Comparison of ENCODE assay signal across 8 cellular contexts in the genomic region with DNA sequence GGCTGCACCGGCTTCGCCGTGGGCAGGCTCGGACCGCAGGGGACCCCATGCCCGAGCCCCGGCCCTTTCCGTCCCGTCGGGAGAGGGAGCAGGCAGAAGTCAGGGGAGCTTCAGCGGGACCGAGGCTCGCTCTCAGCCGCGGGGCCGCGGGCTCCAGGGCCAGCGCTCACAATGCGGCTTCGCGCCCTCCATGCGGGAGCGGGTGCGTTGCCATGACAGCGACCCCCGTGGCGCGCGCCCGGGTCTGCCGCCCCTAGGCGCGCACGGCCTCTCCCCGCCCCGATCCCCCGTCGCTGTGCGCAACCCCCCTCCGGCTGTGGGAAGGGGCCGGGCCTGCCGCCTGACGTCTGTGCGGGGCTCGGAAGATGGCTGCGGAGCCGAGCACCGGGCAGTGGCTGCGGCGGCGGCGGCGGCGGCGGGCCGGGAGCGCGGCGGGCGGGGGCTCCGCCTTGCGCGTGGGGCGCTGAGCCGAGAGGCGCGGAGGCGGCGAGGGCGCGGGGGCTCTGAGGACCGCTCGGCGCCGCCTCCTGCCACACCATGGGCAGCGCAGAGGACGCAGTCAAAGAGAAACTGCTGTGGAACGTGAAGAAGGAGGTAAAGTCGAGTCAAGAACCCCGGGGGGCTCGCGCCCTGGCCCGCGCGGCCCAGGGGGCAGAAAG. TPM values are rescaled to one million over a fixed set of nuclear protein-coding genes. Genes with fewer than 3 reads are reported as not detected.
DNase-seq lines count a peak whose midpoint lies in the region; ATAC-seq and TF ChIP-seq lines count a peak whose summit lies in the region.

A gene with protein sequence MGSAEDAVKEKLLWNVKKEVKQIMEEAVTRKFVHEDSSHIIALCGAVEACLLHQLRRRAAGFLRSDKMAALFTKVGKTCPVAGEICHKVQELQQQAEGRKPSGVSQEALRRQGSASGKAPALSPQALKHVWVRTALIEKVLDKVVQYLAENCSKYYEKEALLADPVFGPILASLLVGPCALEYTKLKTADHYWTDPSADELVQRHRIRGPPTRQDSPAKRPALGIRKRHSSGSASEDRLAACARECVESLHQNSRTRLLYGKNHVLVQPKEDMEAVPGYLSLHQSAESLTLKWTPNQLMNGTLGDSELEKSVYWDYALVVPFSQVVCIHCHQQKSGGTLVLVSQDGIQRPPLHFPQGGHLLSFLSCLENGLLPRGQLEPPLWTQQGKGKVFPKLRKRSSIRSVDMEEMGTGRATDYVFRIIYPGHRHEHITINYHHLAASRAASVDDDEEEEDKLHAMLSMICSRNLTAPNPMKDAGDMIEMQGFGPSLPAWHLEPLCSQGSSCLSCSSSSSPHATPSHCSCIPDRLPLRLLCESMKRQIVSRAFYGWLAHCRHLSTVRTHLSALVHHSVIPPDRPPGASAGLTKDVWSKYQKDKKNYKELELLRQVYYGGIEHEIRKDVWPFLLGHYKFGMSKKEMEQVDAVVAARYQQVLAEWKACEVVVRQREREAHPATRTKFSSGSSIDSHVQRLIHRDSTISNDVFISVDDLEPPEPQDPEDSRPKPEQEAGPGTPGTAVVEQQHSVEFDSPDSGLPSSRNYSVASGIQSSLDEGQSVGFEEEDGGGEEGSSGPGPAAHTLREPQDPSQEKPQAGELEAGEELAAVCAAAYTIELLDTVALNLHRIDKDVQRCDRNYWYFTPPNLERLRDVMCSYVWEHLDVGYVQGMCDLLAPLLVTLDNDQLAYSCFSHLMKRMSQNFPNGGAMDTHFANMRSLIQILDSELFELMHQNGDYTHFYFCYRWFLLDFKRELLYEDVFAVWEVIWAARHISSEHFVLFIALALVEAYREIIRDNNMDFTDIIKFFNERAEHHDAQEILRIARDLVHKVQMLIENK (plus strand): TSS at position 350 of the 659 bp plus-strand sequence. CDS start 188 bp downstream, at position 538.

- H3K27ac ChIP-seq in KOPT-K1 (ENCODE audit: low read depth, low read length, poor library complexity, severe bottlenecking) (peak within 1 kb of the TSS; percentile 80), angular gyrus (ENCODE audit: low read depth, low read length) (peak within 1 kb of the TSS; percentile 75), right atrium auricular region (peak within 1 kb of the TSS; percentile 86 to 87), aorta (ENCODE audit: low read depth in 1 of 2, low read length in 2 of 2) (peak within 1 kb of the TSS in 1 of 2 donors; percentile 68)

- TF ChIP-seq CTCF in right atrium auricular region (IDR thresholded peaks at IDR 0.05), result no peak

- H3K4me3 ChIP-seq in right atrium auricular region (peak within 1 kb of the TSS; percentile 65 to 91), aorta (ENCODE audit: low read length in 2 of 2) (peak within 1 kb of the TSS; percentile 92 to 96)

- H3K27me3 ChIP-seq in right atrium auricular region (no peaks in the 10 kb centered on the region), aorta (ENCODE audit: control insufficient read depth in 1 of 2, insufficient read depth in 2 of 2, low read length in 1 of 2) (no peaks in the 10 kb centered on the region)

- 0 to 1% methylated on average over 76 to 85 of the region's 85 CpGs for WGBS in aorta, 2 donors

- intact Hi-C loops in T-helper 2 cell treated with Interferon-gamma antibody and Interleukin-4, amounts not matched to agents 100 ng/mL and 5 ng/mL, for 36 hours (cut with micrococcal nuclease), result loop anchor here (2.0 kb wide), 4 partner anchors 34 to 282 kb away; partner anchors contain the start of genes HIC1, MNT, SMG6 and SRR
- intact Hi-C loops in aorta (cut with DNase I), result loop anchor here (5.0 to 10.0 kb wide), 2 partner anchors 55 to 78 kb away; no protein-coding TSS in a partner anchor

- H3K4me1 ChIP-seq in right atrium auricular region (peaks cover 0 to 24% of the 10 kb centered on the region in 2 donors), aorta (ENCODE audit: control insufficient read depth in 1 of 2, insufficient read depth in 2 of 2, low read length in 2 of 2) (no peaks in the 10 kb centered on the region)

- DNase-seq in NCI-H187 (lab: John Stamatoyannopoulos, UW) (peak; percentile 12 to 20), NCI-H187 treated with DMSO at 0.1 percent for 48 hours (lab: John Stamatoyannopoulos, UW) (no peak), right atrium auricular region (ENCODE audit: low spot score) (no peak), putamen (ENCODE audit: low spot score) (peak; percentile 64), aorta (peak; percentile 79 to 89)

- H3K9me3 ChIP-seq in KOPT-K1 (ENCODE audit: insufficient read depth, low read length, poor library complexity, severe bottlenecking) (no peaks in the 10 kb centered on the region), right atrium auricular region (no peaks in the 10 kb centered on the region), aorta (ENCODE audit: control insufficient read depth, low read length) (no peaks in the 10 kb centered on the region)

- peak; percentile 75 for ATAC-seq in aorta (ENCODE audit: low FRiP score)

- H3K36me3 ChIP-seq in KOPT-K1 (ENCODE audit: insufficient read depth, low read length), result peaks cover 49% of the 10 kb centered on the region
- peaks cover 34% of the 10 kb centered on the region for H3K36me3 ChIP-seq in right atrium auricular region
- peaks cover 0 to 1% of the 10 kb centered on the region in 2 donors for H3K36me3 ChIP-seq in aorta (ENCODE audit: control insufficient read depth in 1 of 2, insufficient read depth in 2 of 2, low read length in 1 of 2)

RNA-seq across cellular contexts. Expression of the gene that starts here (rescaled TPM):
- total RNA-seq in T-helper 2 cell treated with Interferon-gamma antibody and Interleukin-4, amounts not matched to agents 100 ng/mL and 5 ng/mL, for 36 hours, result 52.4 and 57.2 TPM in 2 replicates
- total RNA-seq in right atrium auricular region, result 10 to 100 TPM; 20.9 to 31.4 TPM
- 10 to 100 TPM; 48.2 to 87.4 TPM for total RNA-seq in aorta
- 100 to 1,000 TPM in 1 of 2 donors, 10 to 100 TPM in 1; 24.9 to 173 TPM for polyA plus RNA-seq in aorta

Comparison
In these comparisons a context has a peak if more than half of its experiments do, and no peak if none do; other contexts are left out.
1. DNase-seq: peak in NCI-H187 (2 of 2), putamen (single experiment) and aorta (2 of 2); none in NCI-H187 treated with DMSO at 0.1 percent for 48 hours (single experiment) and right atrium auricular region (single experiment).